ENCODE assay signal across 8 cellular contexts in the genomic region with DNA sequence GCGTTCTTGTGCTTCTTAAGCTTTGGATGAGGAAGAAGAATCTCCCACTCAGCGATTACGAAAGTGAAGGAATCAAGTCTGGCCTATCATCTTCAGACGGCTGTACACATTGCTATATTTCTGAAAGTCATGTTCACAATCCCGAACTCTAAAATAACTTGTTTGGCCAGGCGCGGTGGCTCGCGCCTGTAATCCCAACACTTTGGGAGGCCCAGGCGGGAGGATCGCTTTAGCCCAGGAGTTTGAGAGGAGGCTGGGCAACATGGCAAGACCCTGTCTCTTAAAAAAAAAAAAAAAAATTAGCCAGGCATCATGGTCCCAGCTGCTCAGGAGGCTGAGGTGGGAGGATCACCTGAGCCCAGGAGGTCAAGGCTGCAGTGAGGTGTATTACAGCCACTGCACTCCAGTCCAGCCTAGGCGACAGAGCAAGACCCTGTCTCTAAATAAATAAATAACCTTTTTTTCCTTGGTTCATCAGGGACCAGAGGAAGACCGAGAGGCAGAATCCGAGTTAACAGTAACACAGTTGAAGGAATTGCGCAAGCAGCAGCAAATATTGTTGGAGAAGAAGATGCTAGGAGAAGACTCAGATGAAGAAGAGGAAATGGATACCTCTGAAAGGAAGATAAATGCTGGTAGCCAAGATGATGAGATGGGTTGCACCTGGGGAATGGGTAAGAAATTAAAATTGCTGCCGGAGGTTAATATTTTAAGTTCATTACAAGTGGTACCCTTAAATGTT. TPM values are rescaled to one million over a fixed set of nuclear protein-coding genes. Genes with fewer than 3 reads are reported as not detected.
DNase-seq lines count a peak whose midpoint lies in the region; ATAC-seq and TF ChIP-seq lines count a peak whose summit lies in the region.

No MANE protein-coding gene starts in this region.

- DNase-seq in breast epithelium (ENCODE audit: low spot score in 2 of 2), result no peak
- DNase-seq in D341Med (ENCODE audit: low spot score), result no peak
- DNase-seq in GM03348 (ENCODE audit: low spot score), result no peak
- no peak for DNase-seq in activated CD8-positive, alpha-beta memory T cell treated with anti-CD3 and anti-CD28 coated beads, Interleukin-2, amount 50 U/mL, for 4 hours

- TF ChIP-seq POLR2A in breast epithelium (IDR thresholded peaks at IDR 0.05), result no peak

- H3K27ac ChIP-seq in ACC112 (ENCODE audit: low read depth, low read length) (no peak overlapping the region), breast epithelium (no peak overlapping the region), mucosa of rectum (ENCODE audit: low read depth in 2 of 2, low read length in 2 of 2) (no peak overlapping the region)

- peaks cover 24% of the 10 kb centered on the region for H3K4me1 ChIP-seq in ACC112 (ENCODE audit: control insufficient read depth, insufficient read depth, low read length, unreplicated experiment)
- peaks cover 0 to 5% of the 10 kb centered on the region in 2 donors for H3K4me1 ChIP-seq in breast epithelium
- H3K4me1 ChIP-seq in mucosa of rectum (ENCODE audit: control insufficient read depth in 2 of 2, insufficient read depth in 2 of 2, low read length in 2 of 2), result peaks cover 15 to 19% of the 10 kb centered on the region in 2 donors

- no peak for TF ChIP-seq EP300 in Ishikawa (IDR thresholded peaks at IDR 0.05; ENCODE audit: borderline replicate concordance)

- H2AFZ ChIP-seq in ACC112 (ENCODE audit: low read length, unreplicated experiment), result peak overlapping the region; percentile 34

- TF ChIP-seq RAD21 in Ishikawa (IDR thresholded peaks at IDR 0.05; ENCODE audit: low read depth), result no peak

- H3K4me3 ChIP-seq in ACC112 (ENCODE audit: low read depth, low read length), result peak overlapping the region; percentile 92
- peak overlapping the region; percentile 76 to 95 (median 77) for H3K4me3 ChIP-seq in breast epithelium
- peak overlapping the region; percentile 87 to 100 for H3K4me3 ChIP-seq in mucosa of rectum (ENCODE audit: low read length in 2 of 2)

- no peak for TF ChIP-seq CTCF in breast epithelium (IDR thresholded peaks at IDR 0.05)

- intact Hi-C loops in breast epithelium (cut with DNase I; ENCODE audit: low total_unique reads), result no loop called here

- peak overlapping the region in 1 of 2 donors; percentile 78 for H3K9ac ChIP-seq in mucosa of rectum (ENCODE audit: low read depth in 1 of 2, low read length in 2 of 2)

- peaks cover 51% of the 10 kb centered on the region for H3K79me2 ChIP-seq in ACC112 (ENCODE audit: control insufficient read depth, insufficient read depth, low read length, unreplicated experiment)

- no peaks in the 10 kb centered on the region for H3K9me3 ChIP-seq in breast epithelium
- H3K9me3 ChIP-seq in mucosa of rectum (ENCODE audit: control insufficient read depth in 2 of 2, low read length in 2 of 2), result no peaks in the 10 kb centered on the region

- H3K27me3 ChIP-seq in ACC112 (ENCODE audit: insufficient read depth, low read length) (no peaks in the 10 kb centered on the region), breast epithelium (no peaks in the 10 kb centered on the region), mucosa of rectum (ENCODE audit: control insufficient read depth in 2 of 2, insufficient read depth in 2 of 2, low read length in 2 of 2) (no peaks in the 10 kb centered on the region)

- peaks cover 28% of the 10 kb centered on the region for H3K36me3 ChIP-seq in ACC112 (ENCODE audit: insufficient read depth, low read length)
- H3K36me3 ChIP-seq in breast epithelium, result no peaks in the 10 kb centered on the region
- H3K36me3 ChIP-seq in mucosa of rectum (ENCODE audit: control insufficient read depth in 2 of 2, insufficient read depth in 2 of 2, low read length in 2 of 2), result peaks cover 33 to 39% of the 10 kb centered on the region in 2 donors

- no peak for ATAC-seq in GM18870 (IDR thresholded peaks at IDR 0.05; ENCODE audit: unreplicated experiment)

TF ChIP-seq in Ishikawa, 13 proteins besides CTCF, POLR2A, EP300 and RAD21:
- TF ChIP-seq TCF12 (IDR thresholded peaks at IDR 0.05; ENCODE audit: low read depth) (no peak), CEBPB (IDR thresholded peaks at IDR 0.05) (peak; percentile 79)

RNA-seq across cellular contexts. Expression of a gene that starts 1.1 kb away (rescaled TPM):
- 10 to 100 TPM; 23.3 to 27.1 (median 24.3) TPM for total RNA-seq in breast epithelium

RNA-seq across cellular contexts. Expression of a gene that starts 1.4 kb away (rescaled TPM):
- total RNA-seq in breast epithelium, result 10 to 100 TPM; 21.4 to 34.2 (median 25.9) TPM

RNA-seq across cellular contexts. Expression of a gene that starts 35.9 kb away (rescaled TPM):
- total RNA-seq in breast epithelium, result 10 to 100 TPM; 24.2 to 30.3 (median 25.6) TPM

RNA-seq across cellular contexts. Expression of a gene that starts 36.0 kb away (rescaled TPM):
- total RNA-seq in breast epithelium, result 1 to 10 TPM; 4.9 to 8.9 (median 5.1) TPM
